In the genomic region with DNA sequence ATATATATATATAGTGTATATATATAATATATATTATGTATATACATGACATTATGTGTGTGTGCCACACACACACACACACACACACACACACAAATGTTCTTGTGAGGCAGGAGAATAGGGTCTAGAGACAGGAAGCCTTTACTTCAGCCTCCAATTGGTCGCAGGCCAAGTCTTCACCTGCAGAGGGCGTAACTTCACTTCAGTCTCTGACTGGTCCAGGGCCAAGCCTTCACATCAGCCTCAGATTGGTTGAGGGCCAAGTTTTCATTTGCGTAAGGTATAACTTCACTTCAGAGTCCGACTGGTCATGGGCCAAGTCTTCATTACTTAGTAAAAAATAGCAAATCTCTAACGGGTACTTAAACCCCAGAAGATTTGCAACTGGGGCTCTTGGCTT, we compare ENCODE assay signal across 9 cellular contexts. TPM values are rescaled to one million over a fixed set of nuclear protein-coding genes. Genes with fewer than 3 reads are reported as not detected.
DNase-seq lines count a peak whose midpoint lies in the region; ATAC-seq, FAIRE-seq and TF ChIP-seq lines count a peak whose summit lies in the region.
"Had no signal": no experiment of that assay in that cellular context is flagged by ENCODE, and none has a peak within 500 bp of the region (broad histone marks: within the 10 kb centered on the region; RNA-seq: fewer than 3 reads in every experiment).

No MANE protein-coding gene starts in this region.

- TF ChIP-seq CTCF in BJ (IDR thresholded peaks at IDR 0.05; ENCODE audit: insufficient read depth, low read depth, low read length) (peak; percentile 5; the same call in 1 of the 2 replicates), kidney epithelial cell (IDR thresholded peaks at IDR 0.05; ENCODE audit: insufficient read depth, low read length, poor library complexity, severe bottlenecking) (peak; percentile 30)

- H3K27me3 ChIP-seq in BJ (ENCODE audit: control insufficient read depth, insufficient read depth, low read length) (no peaks in the 10 kb centered on the region), kidney epithelial cell (ENCODE audit: control insufficient read depth, insufficient read depth, low read length) (no peaks in the 10 kb centered on the region)

- CTCF ChIA-PET in BJ (lab: Yijun Ruan, JAX) = interaction anchor here (1.0 kb wide), 1 partner anchor 12 kb away, joined by 3 read pairs; no protein-coding TSS in a partner anchor

- no peak overlapping the region for H3K4me3 ChIP-seq in BJ (ENCODE audit: low read depth, low read length)
- H3K4me3 ChIP-seq in kidney epithelial cell (ENCODE audit: low read depth, low read length) = no peak overlapping the region
- H3K4me3 ChIP-seq: skin epidermis had no signal

- ATAC-seq in HG03460 (IDR thresholded peaks at IDR 0.05; ENCODE audit: unreplicated experiment) (no peak), HG02759 (IDR thresholded peaks at IDR 0.05; ENCODE audit: unreplicated experiment) (no peak), GM18498 (IDR thresholded peaks at IDR 0.05; ENCODE audit: unreplicated experiment) (no peak)

- no peak for FAIRE-seq in H54 (lab: Jason Lieb, UNC)

- H3K36me3 ChIP-seq in BJ (ENCODE audit: control insufficient read depth, insufficient read depth, low read length) = no peaks in the 10 kb centered on the region
- no peaks in the 10 kb centered on the region for H3K36me3 ChIP-seq in kidney epithelial cell (ENCODE audit: control insufficient read depth, insufficient read depth, low read length)

- POLR2A ChIA-PET in BJ (lab: Charles Lee) = no interaction called here

- DNase-seq in BJ (ENCODE audit: low read depth) = no peak
- peak; percentile 4 for DNase-seq in HT-29 (ENCODE audit: low spot score)
- DNase-seq in activated CD8-positive, alpha-beta memory T cell treated with anti-CD3 and anti-CD28 coated beads, Interleukin-2, amount 50 U/mL, for 48 hours = peak; percentile 61
- no peak for DNase-seq in kidney epithelial cell (ENCODE audit: low read depth)
- no peak for DNase-seq in H54 (ENCODE audit: insufficient read length, low spot score)

- no peak for TF ChIP-seq POLR2A in H54 (IDR thresholded peaks at IDR 0.05; ENCODE audit: low read depth, low read length)

RNA-seq across cellular contexts. Expression of gene SS18, which starts 13.2 kb away (rescaled TPM):
- 153 and 163 TPM in 2 replicates for polyA plus RNA-seq in BJ (2011; rRNA removed)
- polyA minus RNA-seq in BJ (2011; rRNA and poly(A)+ RNA removed) = 224 and 458 TPM in 2 replicates
- 44.0 and 63.8 TPM in 2 replicates for total RNA-seq in HT-29 (2014; rRNA removed; shearing (Covaris generic))
- 104 and 111 TPM in 2 replicates for total RNA-seq in kidney epithelial cell

RNA-seq across cellular contexts. Expression of gene PSMA8, which starts 30.1 kb away (rescaled TPM):
- polyA plus RNA-seq in BJ (2011; rRNA removed) = not detected in 2 replicates
- polyA minus RNA-seq in BJ (2011; rRNA and poly(A)+ RNA removed) = not detected in 2 replicates
- not detected in 2 replicates for total RNA-seq in HT-29 (2014; rRNA removed; shearing (Covaris generic))
- not detected in 2 replicates for total RNA-seq in kidney epithelial cell

Comparison
In these comparisons a context has a peak if more than half of its experiments do, and no peak if none do; other contexts are left out.
1. DNase-seq: peak in HT-29 (single experiment) and activated CD8-positive, alpha-beta memory T cell treated with anti-CD3 and anti-CD28 coated beads, Interleukin-2, amount 50 U/mL, for 48 hours (single experiment); none in BJ (single experiment), kidney epithelial cell (single experiment) and H54 (single experiment).